28 cellular contexts compared by ENCODE assay signal in genomic region chr10:88039496-88040200, GRCh38.
A peak's percentile ranks its signal among the peaks of the same experiment; 100 is the strongest.
DNase-seq lines count a peak whose midpoint lies in the region; ATAC-seq and TF ChIP-seq lines count a peak whose summit lies in the region.
"Had no signal": no experiment of that assay in that cellular context is flagged by ENCODE, and none has a peak within 500 bp of the region (broad histone marks: within the 10 kb centered on the region; RNA-seq: fewer than 3 reads in every experiment).

No MANE protein-coding gene starts in this region.

- DNase-seq in left ventricle myocardium superior (no peak), left ventricle myocardium inferior (no peak), amniotic epithelial cell (ENCODE audit: low read depth) (peak; percentile 71), fibroblast of the aortic adventitia (ENCODE audit: low read depth) (peak; percentile 46), lower leg skin (ENCODE audit: low spot score in 2 of 2) (no peak), NCI-H82 (lab: John Stamatoyannopoulos, UW) (no peak), NOMO-1 treated with dmso at 0.1 percent for 144 hours (lab: John Stamatoyannopoulos, UW; ENCODE audit: unreplicated experiment) (no peak)
- DNase-seq: activated CD8-positive, alpha-beta T cell treated with anti-CD3 and anti-CD28 coated beads, Interleukin-2, amount 10 ng/mL, durations not matched to agents 7 days and 5 days; activated naive CD4-positive, alpha-beta T cell treated with anti-CD3 and anti-CD28 coated beads, Interleukin-2, amount 10 ng/mL, durations not matched to agents 7 days and 5 days; activated T-cell treated with anti-CD3 and anti-CD28 coated beads, Interleukin-2, amount 50 U/mL, for 4 hours; body of pancreas; foreskin melanocyte; GOT3; hypothalamus; Karpas-422; kidney; mesendoderm; naive thymus-derived CD8-positive, alpha-beta T cell; NCI-H1105 treated with DMSO at 0.1 percent for 48 hours; NCI-H2081 treated with DMSO at 0.1 percent for 48 hours; stimulated activated CD8-positive, alpha-beta memory T cell treated with anti-CD3 and anti-CD28 coated beads, Interleukin-4, amount 100 ng/mL, for 48 hours; T1000; uterus had no signal

- intact Hi-C loops in left ventricle myocardium superior (cut with micrococcal nuclease) (no loop called here), left ventricle myocardium inferior (cut with micrococcal nuclease) (no loop called here), lower leg skin (cut with DNase I; ENCODE audit: low total_unique reads) (no loop called here)

- H3K4me3 ChIP-seq in left ventricle myocardium inferior (no peak overlapping the region), fibroblast of the aortic adventitia (ENCODE audit: low read depth, low read length) (no peak overlapping the region), lower leg skin (ENCODE audit: low read depth, poor library complexity, severe bottlenecking) (no peak overlapping the region)
- H3K4me3 ChIP-seq: body of pancreas, GM12878, right atrium auricular region, SK-N-MC, uterus had no signal

- no peaks in the 10 kb centered on the region for H3K27me3 ChIP-seq in left ventricle myocardium inferior (ENCODE audit: low read depth)
- H3K27me3 ChIP-seq: body of pancreas, right atrium auricular region, uterus had no signal

- H3K36me3 ChIP-seq in left ventricle myocardium inferior, result no peaks in the 10 kb centered on the region
- H3K36me3 ChIP-seq: right atrium auricular region, uterus had no signal

- TF ChIP-seq CTCF in left ventricle myocardium inferior (IDR thresholded peaks at IDR 0.05; ENCODE audit: borderline replicate concordance), result no peak
- TF ChIP-seq CTCF in fibroblast of the aortic adventitia (IDR thresholded peaks at IDR 0.05; ENCODE audit: insufficient read depth, low read length), result no peak
- TF ChIP-seq CTCF in lower leg skin (IDR thresholded peaks at IDR 0.05), result no peak

- 80 to 84% methylated on average over 6 of the region's 6 CpGs for WGBS in lower leg skin, 2 donors

- TF ChIP-seq POLR2A in lower leg skin (IDR thresholded peaks at IDR 0.05), result no peak

- no peaks in the 10 kb centered on the region for H3K9me3 ChIP-seq in left ventricle myocardium inferior (replicated peaks)
- H3K9me3 ChIP-seq: body of pancreas, right atrium auricular region, uterus had no signal

- no peak overlapping the region for H3K27ac ChIP-seq in left ventricle myocardium inferior (replicated peaks)
- H3K27ac ChIP-seq: body of pancreas, right atrium auricular region, SK-N-MC, uterus had no signal

- ATAC-seq in left ventricle myocardium superior (peak; percentile 9), GM19467 (IDR thresholded peaks at IDR 0.05; ENCODE audit: unreplicated experiment) (no peak)
- ATAC-seq: activated CD4-positive, CD25-positive, alpha-beta regulatory T cell treated with anti-CD3 and anti-CD28 coated beads, Interleukin-2, amount 50 U/mL, for 24 hours; activated CD8-positive, alpha-beta T cell treated with anti-CD3 and anti-CD28 coated beads, Interleukin-2, amount 10 ng/mL, durations not matched to agents 7 days and 5 days; activated T-cell treated with anti-CD3 and anti-CD28 coated beads, Interleukin-2, amount 50 U/mL, for 4 hours; body of pancreas; GM12878; naive thymus-derived CD8-positive, alpha-beta T cell had no signal

- H3K4me1 ChIP-seq in left ventricle myocardium inferior, result peaks cover 24% of the 10 kb centered on the region
- H3K4me1 ChIP-seq: uterus had no signal

Comparison
In these comparisons a context has a peak if more than half of its experiments do, and no peak if none do; other contexts are left out.
1. DNase-seq: peak in amniotic epithelial cell (single experiment) and fibroblast of the aortic adventitia (single experiment); none in left ventricle myocardium superior (single experiment), left ventricle myocardium inferior (single experiment), lower leg skin (0 of 2), NCI-H82 (single experiment) and NOMO-1 treated with dmso at 0.1 percent for 144 hours (single experiment).